In the genomic region with DNA sequence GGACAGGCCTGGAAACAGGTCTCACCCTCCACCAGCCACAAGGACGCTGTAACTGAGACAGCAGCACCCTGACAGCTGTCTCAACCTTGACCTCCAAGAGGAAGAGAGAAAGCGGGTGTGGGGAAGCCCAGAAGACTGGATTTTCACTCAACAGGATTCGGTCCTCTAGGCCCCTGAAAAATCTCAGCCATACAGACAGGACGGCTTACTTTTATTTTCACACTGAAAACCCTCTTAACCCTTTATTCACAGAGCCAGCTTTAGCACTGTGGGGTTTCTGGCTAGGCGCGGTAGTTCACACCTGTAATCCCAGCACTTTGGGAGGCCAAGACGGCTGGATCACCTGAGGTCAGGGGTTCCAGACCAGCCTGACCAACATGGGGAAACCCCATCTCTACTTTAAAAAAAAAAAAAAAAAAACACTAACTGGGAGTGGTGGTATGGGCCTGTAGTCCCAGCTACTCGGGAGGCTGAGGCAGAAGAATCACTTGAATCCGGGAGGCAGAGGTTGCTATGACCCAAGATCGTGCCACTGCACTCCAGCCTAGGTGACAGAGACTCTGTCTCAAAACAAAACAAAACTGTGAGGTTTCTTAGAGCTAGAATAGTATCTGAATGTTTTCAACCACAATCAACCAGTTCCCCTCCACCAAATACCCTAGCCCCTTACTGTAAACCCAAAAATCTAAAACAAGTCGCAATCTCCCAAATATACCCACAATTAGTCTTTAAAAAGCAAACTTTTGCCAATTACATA, we compare ENCODE assay signal across 9 cellular contexts. TPM values are rescaled to one million over a fixed set of nuclear protein-coding genes. Genes with fewer than 3 reads are reported as not detected.
A peak's percentile ranks its signal among the peaks of the same experiment; 100 is the strongest.
DNase-seq lines count a peak whose midpoint lies in the region; ATAC-seq, FAIRE-seq and TF ChIP-seq lines count a peak whose summit lies in the region.
"Had no signal": no experiment of that assay in that cellular context is flagged by ENCODE, and none has a peak within 500 bp of the region (broad histone marks: within the 10 kb centered on the region; RNA-seq: fewer than 3 reads in every experiment).

No MANE protein-coding gene starts in this region.

- H4K8ac ChIP-seq in trophoblast cell (ENCODE audit: low read depth, low read length), result no peak overlapping the region

- H3K36me3 Mint-ChIP-seq in activated T-cell treated with anti-CD3 and anti-CD28 coated beads, Interleukin-2, amount 50 U/mL, for 72 hours (ENCODE audit: insufficient read depth in 2 of 2), result peaks cover 18 to 41% of the 10 kb centered on the region in 2 donors

- no peaks in the 10 kb centered on the region for H3K27me3 Mint-ChIP-seq in activated T-cell treated with anti-CD3 and anti-CD28 coated beads, Interleukin-2, amount 50 U/mL, for 72 hours (ENCODE audit: low read depth)

- H3K9me3 Mint-ChIP-seq in activated T-cell treated with anti-CD3 and anti-CD28 coated beads, Interleukin-2, amount 50 U/mL, for 72 hours, result no peaks in the 10 kb centered on the region

- H3K36me3 ChIP-seq in trophoblast cell (ENCODE audit: control insufficient read depth in 1 of 2, insufficient read depth in 2 of 2, low read length in 2 of 2), result peaks cover 0 to 6% of the 10 kb centered on the region in 2 experiments
- H3K36me3 ChIP-seq in gastroesophageal sphincter, result no peaks in the 10 kb centered on the region

- H3K27me3 ChIP-seq in trophoblast cell (ENCODE audit: insufficient read depth, low read length), result no peaks in the 10 kb centered on the region
- no peaks in the 10 kb centered on the region for H3K27me3 ChIP-seq in gastroesophageal sphincter

- H3K4me2 ChIP-seq in trophoblast cell (ENCODE audit: low read length), result no peak overlapping the region

- no peak overlapping the region for H2BK120ac ChIP-seq in trophoblast cell (ENCODE audit: insufficient read depth, low read length, poor library complexity)

- no peak overlapping the region for H3K14ac ChIP-seq in trophoblast cell (ENCODE audit: low read length)

- no peak overlapping the region for H2BK5ac ChIP-seq in trophoblast cell (ENCODE audit: low read depth, low read length, poor library complexity)

- H3K9me3 ChIP-seq in trophoblast cell (ENCODE audit: insufficient read depth, low read depth, low read length) (no peaks in the 10 kb centered on the region), gastroesophageal sphincter (no peaks in the 10 kb centered on the region)

- H3K4me1 ChIP-seq in trophoblast cell (ENCODE audit: control insufficient read depth in 1 of 2, insufficient read depth in 2 of 2, low read length in 2 of 2) (peaks cover 4 to 12% of the 10 kb centered on the region in 2 experiments), gastroesophageal sphincter (peaks cover 0 to 90% (median 50%) of the 10 kb centered on the region in 3 donors)

- no peak overlapping the region for H4K91ac ChIP-seq in trophoblast cell (ENCODE audit: low read depth, low read length)

- TF ChIP-seq EP300 in gastroesophageal sphincter (IDR thresholded peaks at IDR 0.05), result no peak

- ATAC-seq in HG03039 (IDR thresholded peaks at IDR 0.05; ENCODE audit: unreplicated experiment) (peak; percentile 33), HG03025 (IDR thresholded peaks at IDR 0.05; ENCODE audit: low FRiP score, unreplicated experiment) (no peak), gastroesophageal sphincter (no peak)
- peak; percentile 39 to 41 for ATAC-seq in activated T-cell treated with anti-CD3 and anti-CD28 coated beads, Interleukin-2, amount 50 U/mL, for 72 hours (replicated peaks in 1 of 2)

- H3K4me3 Mint-ChIP-seq in activated T-cell treated with anti-CD3 and anti-CD28 coated beads, Interleukin-2, amount 50 U/mL, for 72 hours, result peak overlapping the region; percentile 90 to 99

- H3K79me1 ChIP-seq in trophoblast cell (ENCODE audit: low read length), result peaks cover 4% of the 10 kb centered on the region

- H3K4ac ChIP-seq in trophoblast cell (ENCODE audit: low read depth, low read length), result peak overlapping the region; percentile 66

- no peak for TF ChIP-seq POLR2A in gastroesophageal sphincter (IDR thresholded peaks at IDR 0.05)

- WGBS in trophoblast cell (ENCODE audit: extremely low coverage, insufficient coverage, insufficient read length), result 100% methylated on average over 1 of the region's 11 CpGs
- WGBS in gastroesophageal sphincter (ENCODE audit: low coverage in 1 of 2), 2 donors, result 63 to 72% methylated on average over 6 to 8 of the region's 11 CpGs

- H3K27ac ChIP-seq in trophoblast cell (ENCODE audit: low read depth, low read length), result no peak overlapping the region
- H3K27ac ChIP-seq in gastroesophageal sphincter, result peak overlapping the region in 1 of 4 donors; percentile 25

- no peak for TF ChIP-seq CTCF in gastroesophageal sphincter (IDR thresholded peaks at IDR 0.05)

- H3K18ac ChIP-seq in trophoblast cell (ENCODE audit: low read length), result no peak overlapping the region

- H2AK5ac ChIP-seq in trophoblast cell (ENCODE audit: low read length), result no peak overlapping the region

- no peak overlapping the region for H3K9ac ChIP-seq in trophoblast cell (ENCODE audit: low read length)

- no peak overlapping the region for H2AFZ ChIP-seq in trophoblast cell (ENCODE audit: insufficient read depth, low read length, poor library complexity)

- peaks cover 88% of the 10 kb centered on the region for H3K4me1 Mint-ChIP-seq in activated T-cell treated with anti-CD3 and anti-CD28 coated beads, Interleukin-2, amount 50 U/mL, for 72 hours (ENCODE audit: low read depth)

- H3K27ac Mint-ChIP-seq in activated T-cell treated with anti-CD3 and anti-CD28 coated beads, Interleukin-2, amount 50 U/mL, for 72 hours, result peak overlapping the region; percentile 98

- DNase-seq in GM18507 (ENCODE audit: extremely low spot score, insufficient read length, low read depth) (no peak), trophoblast cell (no peak), retina (no peak), HuH-7.5 (ENCODE audit: low spot score) (no peak)
- DNase-seq in activated T-cell treated with anti-CD3 and anti-CD28 coated beads, Interleukin-2, amount 50 U/mL, for 72 hours, result peak in 1 of 2 donors; percentile 64
- DNase-seq: cortex of kidney had no signal

- H3K4me3 ChIP-seq in trophoblast cell (ENCODE audit: low read depth, low read length), result no peak overlapping the region
- H3K4me3 ChIP-seq in gastroesophageal sphincter, result no peak overlapping the region

- peaks cover 42% of the 10 kb centered on the region for H3K79me2 ChIP-seq in trophoblast cell (ENCODE audit: control insufficient read depth, insufficient read depth, low read length, poor library complexity)

- peak; percentile 82 for FAIRE-seq in GM18507 (lab: Jason Lieb, UNC)

- H4K12ac ChIP-seq in trophoblast cell (ENCODE audit: low read depth, low read length), result no peak overlapping the region

- H3K23ac ChIP-seq in trophoblast cell (ENCODE audit: low read length), result no peak overlapping the region

- no peak overlapping the region for H2BK12ac ChIP-seq in trophoblast cell (ENCODE audit: low read length)

RNA-seq across cellular contexts. Expression of a gene that starts 5.3 kb away (rescaled TPM):
- 100 to 1,000 TPM; 204 to 215 TPM for total RNA-seq in activated T-cell treated with anti-CD3 and anti-CD28 coated beads, Interleukin-2, amount 50 U/mL, for 72 hours
- polyA plus RNA-seq in trophoblast cell (2013), result 101 and 102 TPM in 2 replicates
- 100 to 1,000 TPM in 2 of 4 donors, 10 to 100 TPM in 2; 67.0 to 107 (median 88.9) TPM for total RNA-seq in gastroesophageal sphincter

RNA-seq across cellular contexts. Expression of a gene that starts 23.1 kb away (rescaled TPM):
- total RNA-seq in activated T-cell treated with anti-CD3 and anti-CD28 coated beads, Interleukin-2, amount 50 U/mL, for 72 hours, result 10 to 100 TPM; 67.4 to 82.1 TPM
- 43.6 and 45.1 TPM in 2 replicates for polyA plus RNA-seq in trophoblast cell (2013)
- total RNA-seq in gastroesophageal sphincter, result 100 to 1,000 TPM in 2 of 4 donors, 10 to 100 TPM in 2; 80.9 to 160 (median 98.2) TPM

Comparison
In these comparisons a context has a peak if more than half of its experiments do, and no peak if none do; other contexts are left out.
1. ATAC-seq: peak in HG03039 (single experiment) and activated T-cell treated with anti-CD3 and anti-CD28 coated beads, Interleukin-2, amount 50 U/mL, for 72 hours (2 of 2); none in HG03025 (single experiment) and gastroesophageal sphincter (single experiment).